In the genomic region with DNA sequence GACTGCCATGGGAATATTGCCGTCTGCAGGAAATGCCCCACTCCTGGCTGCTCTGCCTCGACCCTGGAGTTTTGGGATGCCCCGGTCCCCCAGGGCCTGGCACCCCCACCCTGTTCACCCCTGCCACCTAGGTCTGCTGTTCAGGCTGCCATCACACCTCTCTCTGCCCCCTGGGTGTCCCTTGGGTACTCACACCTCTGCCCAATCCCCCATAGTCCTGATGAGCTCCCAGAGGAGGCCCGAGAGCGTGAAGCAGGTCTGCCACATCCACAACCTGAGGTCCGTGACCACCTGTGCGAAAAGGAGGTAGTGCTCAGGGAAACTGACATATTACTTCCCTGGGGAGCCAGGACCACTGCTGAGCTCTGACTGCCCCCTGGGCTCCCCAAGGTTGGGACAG, we compare ENCODE assay signal across 34 cellular contexts. TPM values are rescaled to one million over a fixed set of nuclear protein-coding genes. Genes with fewer than 3 reads are reported as not detected.
"Had no signal": no experiment of that assay in that cellular context is flagged by ENCODE, and none has a peak within 500 bp of the region (broad histone marks: within the 10 kb centered on the region; RNA-seq: fewer than 3 reads in every experiment).

No MANE protein-coding gene starts in this region.

- H3K9me3 Mint-ChIP-seq: dendritic cell treated with granulocyte-macrophage colony-stimulating factor and Interleukin-4, amounts not matched to agents 40 ng/mL and 50 ng/mL, for 4 days; memory B cell; natural killer cell; type B pancreatic cell had no signal

- H3K27me3 Mint-ChIP-seq: dendritic cell treated with granulocyte-macrophage colony-stimulating factor and Interleukin-4, amounts not matched to agents 40 ng/mL and 50 ng/mL, for 4 days; memory B cell; type B pancreatic cell had no signal

- H2AFZ ChIP-seq: parathyroid adenoma had no signal

- H3K4me1 Mint-ChIP-seq: memory B cell, natural killer cell had no signal

- H3K27ac ChIP-seq: colonic mucosa, esophagus muscularis mucosa, foreskin keratinocyte, gastroesophageal sphincter, heart right ventricle, left ventricle myocardium inferior, parathyroid adenoma, prostate gland, right atrium auricular region, skin epidermis, testis, tibial artery had no signal

- FAIRE-seq: endothelial cell of umbilical vein, islet of Langerhans had no signal

- H3K4me1 ChIP-seq: colonic mucosa, esophagus muscularis mucosa, foreskin keratinocyte, gastroesophageal sphincter, heart right ventricle, left ventricle myocardium inferior, parathyroid adenoma, prostate gland, right atrium auricular region, testis, tibial artery had no signal

- H3K4me3 Mint-ChIP-seq: dendritic cell treated with granulocyte-macrophage colony-stimulating factor and Interleukin-4, amounts not matched to agents 40 ng/mL and 50 ng/mL, for 4 days; memory B cell; natural killer cell; type B pancreatic cell had no signal

- H3K36me3 Mint-ChIP-seq: natural killer cell had no signal

- ATAC-seq: foreskin keratinocyte; gastroesophageal sphincter; heart right ventricle; left colon; natural killer cell; stimulated activated naive CD8-positive, alpha-beta T cell treated with anti-CD3 and anti-CD28 coated beads, Interleukin-15, Interleukin-2, amounts not matched to agents 100 U/mL and 50 U/mL, for 24 hours had no signal

- H3K9me3 ChIP-seq: colonic mucosa, esophagus muscularis mucosa, gastroesophageal sphincter, heart right ventricle, left ventricle myocardium inferior, prostate gland, right atrium auricular region, testis, tibial artery had no signal

- H3K4me3 ChIP-seq: colonic mucosa, esophagus muscularis mucosa, gastroesophageal sphincter, heart right ventricle, left ventricle myocardium inferior, lung, prostate gland, right atrium auricular region, skin epidermis, testis, tibial artery had no signal

- DNase-seq: central memory CD4-positive, alpha-beta T cell; colonic mucosa; effector memory CD4-positive, alpha-beta T cell; foreskin keratinocyte; heart right ventricle; hippocampal formation; kidney glomerular epithelial cell; left colon; left ventricle myocardium inferior; natural killer cell; stimulated activated CD4-positive, alpha-beta T cell treated with anti-CD3 and anti-CD28 coated beads, Interleukin-1b, Interleukin-23, amount 100 ng/mL, for 48 hours; stimulated activated CD4-positive, alpha-beta T cell treated with anti-CD3 and anti-CD28 coated beads, Interleukin-4, amount 100 ng/mL, for 1 hour; stimulated activated CD8-positive, alpha-beta memory T cell treated with anti-CD3 and anti-CD28 coated beads, Interleukin-4, amount 100 ng/mL, for 48 hours; stimulated activated naive CD8-positive, alpha-beta T cell treated with anti-CD3 and anti-CD28 coated beads, Interleukin-15, Interleukin-2, amounts not matched to agents 100 U/mL and 50 U/mL, for 24 hours; substantia nigra; testis; tibial artery had no signal

- H3K79me2 ChIP-seq: parathyroid adenoma had no signal

- H3K27me3 ChIP-seq: colonic mucosa, esophagus muscularis mucosa, foreskin keratinocyte, gastroesophageal sphincter, heart right ventricle, right atrium auricular region, testis, tibial artery had no signal

- H3K9ac ChIP-seq: parathyroid adenoma had no signal

- H3K27ac Mint-ChIP-seq: dendritic cell treated with granulocyte-macrophage colony-stimulating factor and Interleukin-4, amounts not matched to agents 40 ng/mL and 50 ng/mL, for 4 days; memory B cell; natural killer cell; type B pancreatic cell had no signal

- H3K36me3 ChIP-seq: colonic mucosa, prostate gland, right atrium auricular region had no signal

RNA-seq across cellular contexts. Expression of a gene that starts 20.2 kb away (rescaled TPM):
- total RNA-seq: endothelial cell of umbilical vein, epithelial cell of proximal tubule, fibroblast of lung, heart right ventricle, left ventricle myocardium inferior, right atrium auricular region had no signal
- polyA plus RNA-seq: fibroblast of lung had no signal

RNA-seq across cellular contexts. Expression of a gene that starts 38.5 kb away (rescaled TPM):
- total RNA-seq: endothelial cell of umbilical vein, epithelial cell of proximal tubule, fibroblast of lung, foreskin keratinocyte, left colon, left ventricle myocardium inferior, osteoblast, right atrium auricular region, urinary bladder had no signal
- polyA plus RNA-seq: endothelial cell of umbilical vein, fibroblast of lung, foreskin keratinocyte, neural cell had no signal
